In genomic region chr1:243471026-243471685, GRCh38 we compare ENCODE assay signal across 15 cellular contexts.
DNase-seq lines count a peak whose midpoint lies in the region; ATAC-seq and TF ChIP-seq lines count a peak whose summit lies in the region.
"Had no signal": no experiment of that assay in that cellular context is flagged by ENCODE, and none has a peak within 500 bp of the region (broad histone marks: within the 10 kb centered on the region; RNA-seq: fewer than 3 reads in every experiment).

No MANE protein-coding gene starts in this region.

- H3K36me3 ChIP-seq in lower lobe of right lung: peaks cover 4% of the 10 kb centered on the region
- H3K36me3 ChIP-seq: breast epithelium had no signal

- DNase-seq in CD1c-positive myeloid dendritic cell (ENCODE audit: extremely low spot score): peak; percentile 54
- DNase-seq in NB4 (ENCODE audit: low read depth): peak; percentile 56
- DNase-seq in SIG-M5 treated with dmso at 0.1 percent for 504 hours (lab: John Stamatoyannopoulos, UW; ENCODE audit: unreplicated experiment): peak; percentile 92
- DNase-seq in lower lobe of right lung: no peak
- DNase-seq in NCI-H345 treated with DMSO at 0.1 percent for 48 hours (lab: John Stamatoyannopoulos, UW; ENCODE audit: unreplicated experiment): no peak
- no peak for DNase-seq in activated T-cell treated with anti-CD3 and anti-CD28 coated beads, Interleukin-2, amount 50 U/mL, for 72 hours
- no peak for DNase-seq in osteocyte (ENCODE audit: extremely low spot score, unreplicated experiment)
- DNase-seq: activated naive CD4-positive, alpha-beta T cell treated with anti-CD3 and anti-CD28 coated beads, Interleukin-2, amount 50 U/mL, for 16 hours; immature natural killer cell; stimulated activated CD4-positive, alpha-beta T cell treated with anti-CD3 and anti-CD28 coated beads, Interleukin-15, amount 100 ng/mL, for 24 hours; tibial artery had no signal

- no peak for TF ChIP-seq POLR2A in NB4 (IDR thresholded peaks at IDR 0.05; ENCODE audit: extremely low read depth, insufficient read length)

- H3K4me3 ChIP-seq in NB4 (ENCODE audit: low read depth, low read length) (no peak overlapping the region), lower lobe of right lung (no peak overlapping the region)
- H3K4me3 ChIP-seq: breast epithelium, mucosa of descending colon, tibial artery had no signal

- H3K9me3 ChIP-seq in lower lobe of right lung: no peaks in the 10 kb centered on the region
- H3K9me3 ChIP-seq: breast epithelium, mucosa of descending colon, tibial artery had no signal

- intact Hi-C loops in lower lobe of right lung (cut with DNase I): no loop called here

- TF ChIP-seq CTCF in NB4 (IDR thresholded peaks at IDR 0.05; ENCODE audit: low read depth, low read length) (no peak), lower lobe of right lung (IDR thresholded peaks at IDR 0.05) (no peak), osteocyte (IDR thresholded peaks at IDR 0.05) (no peak)

- peaks cover 4% of the 10 kb centered on the region for H3K4me1 Mint-ChIP-seq in activated T-cell treated with anti-CD3 and anti-CD28 coated beads, Interleukin-2, amount 50 U/mL, for 72 hours (ENCODE audit: low read depth)
- H3K4me1 Mint-ChIP-seq in stimulated activated memory B cell treated with anti-CD40 and anti-IgM and Interleukin-4, amounts not matched to agents 10 μg/mL and 1 μg/mL and 100 μg/mL, for 72 hours: peaks cover 24% of the 10 kb centered on the region
- peaks cover 14% of the 10 kb centered on the region for H3K4me1 Mint-ChIP-seq in osteocyte (ENCODE audit: unreplicated experiment)

- no peak overlapping the region for H3K4me3 Mint-ChIP-seq in activated T-cell treated with anti-CD3 and anti-CD28 coated beads, Interleukin-2, amount 50 U/mL, for 72 hours
- H3K4me3 Mint-ChIP-seq in stimulated activated memory B cell treated with anti-CD40 and anti-IgM and Interleukin-4, amounts not matched to agents 10 μg/mL and 1 μg/mL and 100 μg/mL, for 72 hours: no peak overlapping the region
- H3K4me3 Mint-ChIP-seq in osteocyte (ENCODE audit: unreplicated experiment): no peak overlapping the region
- H3K4me3 Mint-ChIP-seq: immature natural killer cell had no signal

- no peak overlapping the region for H3K27ac ChIP-seq in lower lobe of right lung
- H3K27ac ChIP-seq: breast epithelium, tibial artery, VCaP had no signal

- H3K27me3 Mint-ChIP-seq in activated T-cell treated with anti-CD3 and anti-CD28 coated beads, Interleukin-2, amount 50 U/mL, for 72 hours (ENCODE audit: low read depth): no peaks in the 10 kb centered on the region
- no peaks in the 10 kb centered on the region for H3K27me3 Mint-ChIP-seq in stimulated activated memory B cell treated with anti-CD40 and anti-IgM and Interleukin-4, amounts not matched to agents 10 μg/mL and 1 μg/mL and 100 μg/mL, for 72 hours
- no peaks in the 10 kb centered on the region for H3K27me3 Mint-ChIP-seq in osteocyte (ENCODE audit: unreplicated experiment)

- peaks cover 17% of the 10 kb centered on the region for H3K4me1 ChIP-seq in lower lobe of right lung
- H3K4me1 ChIP-seq: breast epithelium had no signal

- ATAC-seq in lower lobe of right lung: peak; percentile 35 to 52
- no peak for ATAC-seq in activated T-cell treated with anti-CD3 and anti-CD28 coated beads, Interleukin-2, amount 50 U/mL, for 72 hours (replicated peaks in 1 of 2)
- no peak for ATAC-seq in stimulated activated memory B cell treated with anti-CD40 and anti-IgM and Interleukin-4, amounts not matched to agents 10 μg/mL and 1 μg/mL and 100 μg/mL, for 72 hours

- H3K9me3 Mint-ChIP-seq in activated T-cell treated with anti-CD3 and anti-CD28 coated beads, Interleukin-2, amount 50 U/mL, for 72 hours: no peaks in the 10 kb centered on the region
- no peaks in the 10 kb centered on the region for H3K9me3 Mint-ChIP-seq in stimulated activated memory B cell treated with anti-CD40 and anti-IgM and Interleukin-4, amounts not matched to agents 10 μg/mL and 1 μg/mL and 100 μg/mL, for 72 hours
- H3K9me3 Mint-ChIP-seq in osteocyte (ENCODE audit: unreplicated experiment): no peaks in the 10 kb centered on the region
- H3K9me3 Mint-ChIP-seq: immature natural killer cell had no signal

- no peak overlapping the region for H3K27ac Mint-ChIP-seq in activated T-cell treated with anti-CD3 and anti-CD28 coated beads, Interleukin-2, amount 50 U/mL, for 72 hours
- no peak overlapping the region for H3K27ac Mint-ChIP-seq in stimulated activated memory B cell treated with anti-CD40 and anti-IgM and Interleukin-4, amounts not matched to agents 10 μg/mL and 1 μg/mL and 100 μg/mL, for 72 hours
- H3K27ac Mint-ChIP-seq in osteocyte (ENCODE audit: unreplicated experiment): no peak overlapping the region

- peaks cover 0 to 2% of the 10 kb centered on the region in 2 donors for H3K36me3 Mint-ChIP-seq in activated T-cell treated with anti-CD3 and anti-CD28 coated beads, Interleukin-2, amount 50 U/mL, for 72 hours (ENCODE audit: insufficient read depth in 2 of 2)
- H3K36me3 Mint-ChIP-seq in stimulated activated memory B cell treated with anti-CD40 and anti-IgM and Interleukin-4, amounts not matched to agents 10 μg/mL and 1 μg/mL and 100 μg/mL, for 72 hours: peaks cover 36% of the 10 kb centered on the region
- H3K36me3 Mint-ChIP-seq in osteocyte (ENCODE audit: unreplicated experiment): peaks cover 9% of the 10 kb centered on the region
- H3K36me3 Mint-ChIP-seq: immature natural killer cell had no signal

- no peaks in the 10 kb centered on the region for H3K27me3 ChIP-seq in lower lobe of right lung (ENCODE audit: low read depth)
- H3K27me3 ChIP-seq: breast epithelium, tibial artery had no signal

Comparison
In these comparisons a context has a peak if more than half of its experiments do, and no peak if none do; other contexts are left out.
1. DNase-seq: peak in CD1c-positive myeloid dendritic cell (single experiment), NB4 (single experiment) and SIG-M5 treated with dmso at 0.1 percent for 504 hours (single experiment); none in lower lobe of right lung (single experiment), NCI-H345 treated with DMSO at 0.1 percent for 48 hours (single experiment), activated T-cell treated with anti-CD3 and anti-CD28 coated beads, Interleukin-2, amount 50 U/mL, for 72 hours (0 of 2) and osteocyte (single experiment).
2. ATAC-seq: peak in lower lobe of right lung (2 of 2); none in activated T-cell treated with anti-CD3 and anti-CD28 coated beads, Interleukin-2, amount 50 U/mL, for 72 hours (0 of 2) and stimulated activated memory B cell treated with anti-CD40 and anti-IgM and Interleukin-4, amounts not matched to agents 10 μg/mL and 1 μg/mL and 100 μg/mL, for 72 hours (single experiment).